ENCODE assay signal across 24 cellular contexts in genomic region chr4:73211968-73212367, GRCh38.
"Had no signal": no experiment of that assay in that cellular context is flagged by ENCODE, and none has a peak within 500 bp of the region (broad histone marks: within the 10 kb centered on the region; RNA-seq: fewer than 3 reads in every experiment).

No MANE protein-coding gene starts in this region.

- H3K4me3 Mint-ChIP-seq: IgD-negative memory B cell had no signal

- H3K9me3 ChIP-seq: SJCRH30 had no signal

- H3K27me3 Mint-ChIP-seq: IgD-negative memory B cell had no signal

- H3K27me3 ChIP-seq: SJCRH30 had no signal

- H3K27ac ChIP-seq: HL-60, KMS-11, SJCRH30 had no signal

- H3K4me1 ChIP-seq: SJCRH30 had no signal

- H3K4me3 ChIP-seq: K562, SJCRH30 had no signal

- DNase-seq: Kasumi-1, MM.1S, NCI-H1092 treated with DMSO at 0.1 percent for 48 hours, NCI-H1436, NCI-H187, NCI-H2029, NCI-H2081 treated with DMSO at 0.1 percent for 48 hours, NCI-H2171, NCI-H226, NCI-H446, NCI-H510A, NCI-H524 treated with DMSO at 0.1 percent for 48 hours, NCI-H69, NCI-H774, PC-3, SHP77 treated with DMSO at 0.1 percent for 48 hours, SJCRH30 had no signal

- ATAC-seq: K562, Panc1, PC-3, Right ventricle myocardium inferior, SK-N-SH treated with all-trans-retinoic acid at 6 μM for 48 hours had no signal

- H3K4me2 ChIP-seq: KMS-11 had no signal
